8 cellular contexts compared by ENCODE assay signal in genomic region chr12:89160716-89161123, GRCh38.
DNase-seq lines count a peak whose midpoint lies in the region; ATAC-seq and TF ChIP-seq lines count a peak whose summit lies in the region.

No MANE protein-coding gene starts in this region.

- WGBS in esophagus squamous epithelium, 2 donors, result 15 to 25% methylated on average over 5 of the region's 5 CpGs

- intact Hi-C loops in esophagus squamous epithelium (cut with DNase I), result no loop called here
- intact Hi-C loops in sciatic nerve (cut with DNase I), result no loop called here

- H3K4me1 ChIP-seq in SJCRH30, result 0 out of 2 replicates have a peak, but pooled peaks cover 9% of the 10 kb centered on the region
- H3K4me1 ChIP-seq in esophagus squamous epithelium, result peaks cover 12 to 55% (median 43%) of the 10 kb centered on the region in 3 donors

- TF ChIP-seq POLR2A in esophagus squamous epithelium (IDR thresholded peaks at IDR 0.05), result no peak

- DNase-seq in GM03348 (ENCODE audit: low spot score), result peak; percentile 54
- DNase-seq in SJCRH30, result peak; percentile 13 to 53
- DNase-seq in esophagus squamous epithelium (lab: John Stamatoyannopoulos, UW), result no peak
- DNase-seq in sciatic nerve (ENCODE audit: low spot score), result peak; percentile 56
- no peak for DNase-seq in epidermal melanocyte (ENCODE audit: insufficient read length, low spot score)
- no peak for DNase-seq in left lobe of liver (ENCODE audit: low spot score)

- H3K9me3 ChIP-seq in SJCRH30 (replicated peaks), result no peaks in the 10 kb centered on the region
- no peaks in the 10 kb centered on the region for H3K9me3 ChIP-seq in esophagus squamous epithelium

- TF ChIP-seq CTCF in esophagus squamous epithelium (IDR thresholded peaks at IDR 0.05), result no peak

- no peaks in the 10 kb centered on the region for H3K27me3 ChIP-seq in SJCRH30
- H3K27me3 ChIP-seq in esophagus squamous epithelium, result no peaks in the 10 kb centered on the region

- H3K4me3 ChIP-seq in SJCRH30 (no peak overlapping the region), esophagus squamous epithelium (no peak overlapping the region)

- H3K27ac ChIP-seq in SJCRH30, result no peak overlapping the region
- H3K27ac ChIP-seq in esophagus squamous epithelium, result peak overlapping the region in 3 of 4 donors; percentile 62 to 86 (median 71)

- H3K36me3 ChIP-seq in SJCRH30 (no peaks in the 10 kb centered on the region), esophagus squamous epithelium (no peaks in the 10 kb centered on the region)

- peak; percentile 46 for ATAC-seq in sciatic nerve
- ATAC-seq in GM21526 (IDR thresholded peaks at IDR 0.05; ENCODE audit: low FRiP score, unreplicated experiment), result no peak
- no peak for ATAC-seq in GM21717 (IDR thresholded peaks at IDR 0.05; ENCODE audit: unreplicated experiment)
- ATAC-seq in left lobe of liver, result no peak

Comparison
In these comparisons a context has a peak if more than half of its experiments do, and no peak if none do; other contexts are left out.
1. DNase-seq: peak in GM03348 (single experiment), SJCRH30 (2 of 2) and sciatic nerve (single experiment); none in esophagus squamous epithelium (single experiment), epidermal melanocyte (single experiment) and left lobe of liver (single experiment).